In the genomic region with DNA sequence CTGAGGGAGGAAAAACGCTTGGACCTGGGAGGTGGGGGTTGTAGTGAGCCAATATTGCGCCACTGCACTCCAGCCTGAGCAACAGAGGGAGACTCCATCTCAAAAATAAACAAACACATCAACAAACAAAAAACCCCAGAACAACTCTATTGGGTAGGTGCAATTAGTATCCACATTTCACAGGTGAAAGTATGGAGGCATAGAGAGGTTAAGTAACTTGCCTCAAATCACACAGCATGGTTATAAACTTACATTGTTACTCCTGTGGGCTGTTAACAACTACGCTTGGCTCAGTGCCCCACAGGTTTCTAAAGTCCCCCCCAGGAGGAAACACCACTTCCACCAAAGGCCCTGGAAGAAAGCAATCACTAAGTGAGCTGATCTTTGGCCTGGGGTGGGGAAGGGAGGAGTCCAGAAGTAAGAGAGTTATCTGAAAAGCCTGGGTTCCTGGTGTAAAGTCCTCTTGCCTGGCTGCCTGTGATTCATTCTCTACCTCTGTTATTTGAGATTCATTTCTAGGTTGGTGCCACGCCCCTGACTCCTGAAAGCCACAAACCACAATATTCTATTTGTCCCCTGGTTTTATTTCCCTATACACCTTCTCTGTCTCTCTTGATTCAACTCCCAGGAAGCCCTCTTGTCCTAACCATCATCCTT, we compare ENCODE assay signal across 11 cellular contexts.
A peak's percentile ranks its signal among the peaks of the same experiment; 100 is the strongest.
DNase-seq lines count a peak whose midpoint lies in the region; ATAC-seq and TF ChIP-seq lines count a peak whose summit lies in the region.
"Had no signal": no experiment of that assay in that cellular context is flagged by ENCODE, and none has a peak within 500 bp of the region (broad histone marks: within the 10 kb centered on the region; RNA-seq: fewer than 3 reads in every experiment).

No MANE protein-coding gene starts in this region.

- intact Hi-C loops in prostate gland (cut with DNase I), result loop anchor here (5.0 kb wide), 1 partner anchor 192 kb away; no protein-coding TSS in a partner anchor

- H3K27me3 ChIP-seq in prostate gland (replicated peaks; ENCODE audit: insufficient read depth), result no peaks in the 10 kb centered on the region

- H3K27me3 Mint-ChIP-seq in activated T-cell treated with anti-CD3 and anti-CD28 coated beads, Interleukin-2, amount 50 U/mL, for 24 hours, result no peaks in the 10 kb centered on the region
- H3K27me3 Mint-ChIP-seq in central memory CD8-positive, alpha-beta T cell, result no peaks in the 10 kb centered on the region
- H3K27me3 Mint-ChIP-seq in stimulated activated memory B cell treated with anti-CD40 and anti-IgM and Interleukin-4, amounts not matched to agents 10 μg/mL and 1 μg/mL and 100 μg/mL, for 72 hours, result no peaks in the 10 kb centered on the region
- H3K27me3 Mint-ChIP-seq: activated naive CD4-positive, alpha-beta T cell treated with anti-CD3 and anti-CD28 coated beads, Interleukin-2, amount 50 U/mL, for 24 hours had no signal

- peak; percentile 25 to 28 for DNase-seq in activated T-cell treated with anti-CD3 and anti-CD28 coated beads, Interleukin-2, amount 50 U/mL, for 48 hours
- no peak for DNase-seq in activated T-cell treated with anti-CD3 and anti-CD28 coated beads, Interleukin-2, amount 50 U/mL, for 24 hours
- DNase-seq in NCI-H2196 treated with DMSO at 0.1 percent for 48 hours (lab: John Stamatoyannopoulos, UW; ENCODE audit: unreplicated experiment) (peak; percentile 17), cerebellar cortex (ENCODE audit: low spot score) (no peak), prostate gland (ENCODE audit: low spot score) (no peak)
- no peak for DNase-seq in central memory CD8-positive, alpha-beta T cell (ENCODE audit: low spot score in 2 of 2)
- DNase-seq: T-helper 9 cell had no signal

- WGBS in prostate gland, result 80% methylated on average over 4 of the region's 4 CpGs

- H3K4me3 ChIP-seq in prostate gland, result no peak overlapping the region

- H3K9me3 Mint-ChIP-seq in activated T-cell treated with anti-CD3 and anti-CD28 coated beads, Interleukin-2, amount 50 U/mL, for 24 hours, result no peaks in the 10 kb centered on the region
- H3K9me3 Mint-ChIP-seq in central memory CD8-positive, alpha-beta T cell, result no peaks in the 10 kb centered on the region
- H3K9me3 Mint-ChIP-seq in stimulated activated memory B cell treated with anti-CD40 and anti-IgM and Interleukin-4, amounts not matched to agents 10 μg/mL and 1 μg/mL and 100 μg/mL, for 72 hours, result no peaks in the 10 kb centered on the region
- H3K9me3 Mint-ChIP-seq: activated naive CD4-positive, alpha-beta T cell treated with anti-CD3 and anti-CD28 coated beads, Interleukin-2, amount 50 U/mL, for 24 hours had no signal

- H3K27ac ChIP-seq in prostate gland, result no peak overlapping the region
- H3K27ac ChIP-seq: C4-2B had no signal

- H3K4me1 ChIP-seq in prostate gland (replicated peaks), result peaks cover 3% of the 10 kb centered on the region

- H3K9me3 ChIP-seq in prostate gland, result no peaks in the 10 kb centered on the region

- H3K4me1 Mint-ChIP-seq in activated T-cell treated with anti-CD3 and anti-CD28 coated beads, Interleukin-2, amount 50 U/mL, for 24 hours (ENCODE audit: low read depth), result peaks cover 60% of the 10 kb centered on the region
- H3K4me1 Mint-ChIP-seq in central memory CD8-positive, alpha-beta T cell, result peaks cover 53% of the 10 kb centered on the region
- peaks cover 73% of the 10 kb centered on the region for H3K4me1 Mint-ChIP-seq in stimulated activated memory B cell treated with anti-CD40 and anti-IgM and Interleukin-4, amounts not matched to agents 10 μg/mL and 1 μg/mL and 100 μg/mL, for 72 hours

- no peak overlapping the region for H3K27ac Mint-ChIP-seq in activated T-cell treated with anti-CD3 and anti-CD28 coated beads, Interleukin-2, amount 50 U/mL, for 24 hours
- H3K27ac Mint-ChIP-seq in central memory CD8-positive, alpha-beta T cell (ENCODE audit: low read depth), result peak overlapping the region; percentile 43
- H3K27ac Mint-ChIP-seq in stimulated activated memory B cell treated with anti-CD40 and anti-IgM and Interleukin-4, amounts not matched to agents 10 μg/mL and 1 μg/mL and 100 μg/mL, for 72 hours, result peak overlapping the region; percentile 24
- H3K27ac Mint-ChIP-seq: activated naive CD4-positive, alpha-beta T cell treated with anti-CD3 and anti-CD28 coated beads, Interleukin-2, amount 50 U/mL, for 24 hours had no signal

- no peak overlapping the region for H3K4me3 Mint-ChIP-seq in activated T-cell treated with anti-CD3 and anti-CD28 coated beads, Interleukin-2, amount 50 U/mL, for 24 hours
- no peak overlapping the region for H3K4me3 Mint-ChIP-seq in central memory CD8-positive, alpha-beta T cell
- no peak overlapping the region for H3K4me3 Mint-ChIP-seq in stimulated activated memory B cell treated with anti-CD40 and anti-IgM and Interleukin-4, amounts not matched to agents 10 μg/mL and 1 μg/mL and 100 μg/mL, for 72 hours
- H3K4me3 Mint-ChIP-seq: activated naive CD4-positive, alpha-beta T cell treated with anti-CD3 and anti-CD28 coated beads, Interleukin-2, amount 50 U/mL, for 24 hours had no signal

- no peak for ATAC-seq in central memory CD8-positive, alpha-beta T cell (replicated peaks; ENCODE audit: extremely low read depth, poor library complexity, severe bottlenecking)
- peak; percentile 36 for ATAC-seq in stimulated activated memory B cell treated with anti-CD40 and anti-IgM and Interleukin-4, amounts not matched to agents 10 μg/mL and 1 μg/mL and 100 μg/mL, for 72 hours
- ATAC-seq in HG02571 (IDR thresholded peaks at IDR 0.05; ENCODE audit: unreplicated experiment), result no peak

- H3K36me3 Mint-ChIP-seq in activated T-cell treated with anti-CD3 and anti-CD28 coated beads, Interleukin-2, amount 50 U/mL, for 24 hours (ENCODE audit: low read depth), result no peaks in the 10 kb centered on the region
- H3K36me3 Mint-ChIP-seq in central memory CD8-positive, alpha-beta T cell (ENCODE audit: insufficient read depth), result peaks cover 3% of the 10 kb centered on the region
- H3K36me3 Mint-ChIP-seq in stimulated activated memory B cell treated with anti-CD40 and anti-IgM and Interleukin-4, amounts not matched to agents 10 μg/mL and 1 μg/mL and 100 μg/mL, for 72 hours, result peaks cover 7% of the 10 kb centered on the region

- H3K36me3 ChIP-seq in prostate gland, result no peaks in the 10 kb centered on the region

- TF ChIP-seq POLR2A in prostate gland (IDR thresholded peaks at IDR 0.05), result no peak

- no peak for TF ChIP-seq CTCF in prostate gland (IDR thresholded peaks at IDR 0.05)

Comparison
In these comparisons a context has a peak if more than half of its experiments do, and no peak if none do; other contexts are left out.
1. DNase-seq: peak in activated T-cell treated with anti-CD3 and anti-CD28 coated beads, Interleukin-2, amount 50 U/mL, for 48 hours (2 of 2) and NCI-H2196 treated with DMSO at 0.1 percent for 48 hours (single experiment); none in activated T-cell treated with anti-CD3 and anti-CD28 coated beads, Interleukin-2, amount 50 U/mL, for 24 hours (single experiment), central memory CD8-positive, alpha-beta T cell (0 of 2), cerebellar cortex (single experiment) and prostate gland (single experiment).